ENCODE assay signal across 22 cellular contexts in the genomic region with DNA sequence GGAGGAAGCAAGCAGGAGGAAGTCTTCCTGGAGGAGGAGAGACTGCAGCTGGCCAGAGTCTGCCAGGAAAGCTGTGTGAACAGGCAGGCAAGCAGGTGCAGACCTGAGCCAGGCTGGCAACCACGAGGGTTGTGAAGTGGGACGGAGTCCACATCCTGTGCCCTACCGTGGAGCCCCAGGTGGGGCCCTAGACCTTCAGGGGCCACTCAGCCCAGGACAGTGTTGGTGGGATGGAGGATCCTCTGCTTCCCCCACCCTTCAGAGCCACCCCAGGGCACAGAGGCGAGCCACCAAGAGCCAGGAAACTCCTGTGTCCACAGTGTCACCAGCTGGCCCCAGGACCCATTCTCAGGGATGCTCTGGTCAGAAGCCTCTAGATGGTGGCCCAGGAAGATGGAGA. TPM values are rescaled to one million over a fixed set of nuclear protein-coding genes. Genes with fewer than 3 reads are reported as not detected.
"Had no signal": no experiment of that assay in that cellular context is flagged by ENCODE, and none has a peak within 500 bp of the region (broad histone marks: within the 10 kb centered on the region; RNA-seq: fewer than 3 reads in every experiment).

No MANE protein-coding gene starts in this region.

- H3K36me3 Mint-ChIP-seq: naive thymus-derived CD8-positive, alpha-beta T cell had no signal

- H3K4me3 ChIP-seq: esophagus squamous epithelium, mucosa of descending colon, psoas muscle, skin epidermis, stomach, thoracic aorta, transverse colon had no signal

- H3K9me3 Mint-ChIP-seq: dendritic cell treated with granulocyte-macrophage colony-stimulating factor and Interleukin-4, amounts not matched to agents 40 ng/mL and 50 ng/mL, for 4 days; naive thymus-derived CD8-positive, alpha-beta T cell had no signal

- H3K9me3 ChIP-seq: esophagus squamous epithelium, mucosa of descending colon, psoas muscle, stomach, thoracic aorta, transverse colon had no signal

- H3K9ac ChIP-seq: parathyroid adenoma had no signal

- H3K4me1 Mint-ChIP-seq: naive thymus-derived CD8-positive, alpha-beta T cell had no signal

- H2AFZ ChIP-seq: parathyroid adenoma had no signal

- DNase-seq: esophagus squamous epithelium; foreskin fibroblast; hippocampal formation; nucleus accumbens; retina; stimulated activated CD4-positive, alpha-beta T cell treated with anti-CD3 and anti-CD28 coated beads, Interleukin-12 subunit alpha, Interleukin-12 subunit beta, amount 100 ng/mL, for 4 hours; stimulated activated naive CD4-positive, alpha-beta T cell; stomach; substantia nigra; transverse colon had no signal

- ATAC-seq: left lobe of liver; mucosa of descending colon; naive thymus-derived CD8-positive, alpha-beta T cell; psoas muscle; sciatic nerve had no signal

- H3K36me3 ChIP-seq: esophagus squamous epithelium, stomach, thoracic aorta, transverse colon had no signal

- H3K4me3 Mint-ChIP-seq: dendritic cell treated with granulocyte-macrophage colony-stimulating factor and Interleukin-4, amounts not matched to agents 40 ng/mL and 50 ng/mL, for 4 days; naive thymus-derived CD8-positive, alpha-beta T cell had no signal

- H3K4me1 ChIP-seq: esophagus squamous epithelium, parathyroid adenoma, psoas muscle, stomach, transverse colon had no signal

- H3K27ac Mint-ChIP-seq: dendritic cell treated with granulocyte-macrophage colony-stimulating factor and Interleukin-4, amounts not matched to agents 40 ng/mL and 50 ng/mL, for 4 days; naive thymus-derived CD8-positive, alpha-beta T cell had no signal

- H3K27ac ChIP-seq: esophagus squamous epithelium, parathyroid adenoma, psoas muscle, skin epidermis, stomach, thoracic aorta, transverse colon had no signal

RNA-seq across cellular contexts. Expression of gene VSTM2B, which starts 8.4 kb away (rescaled TPM):
- total RNA-seq: epithelial cell of proximal tubule; esophagus squamous epithelium; left lobe of liver; lower leg skin; naive thymus-derived CD8-positive, alpha-beta T cell; psoas muscle; sciatic nerve; stomach; thoracic aorta; transverse colon; ureter had no signal
- polyA plus RNA-seq: psoas muscle, stomach had no signal
